8 cellular contexts compared by ENCODE assay signal in genomic region chr9:129624168-129624759, GRCh38. TPM values are rescaled to one million over a fixed set of nuclear protein-coding genes. Genes with fewer than 3 reads are reported as not detected.
A peak's percentile ranks its signal among the peaks of the same experiment; 100 is the strongest.
DNase-seq lines count a peak whose midpoint lies in the region; ATAC-seq, FAIRE-seq and TF ChIP-seq lines count a peak whose summit lies in the region.

No MANE protein-coding gene starts in this region.

- no peak for ATAC-seq in GM19467 (IDR thresholded peaks at IDR 0.05; ENCODE audit: unreplicated experiment)

- peaks cover 26 to 67% (median 30%) of the 10 kb centered on the region in 3 donors for H3K4me1 ChIP-seq in esophagus squamous epithelium
- peaks cover 17% of the 10 kb centered on the region for H3K4me1 ChIP-seq in prostate gland (replicated peaks)

- TF ChIP-seq CTCF in esophagus squamous epithelium (IDR thresholded peaks at IDR 0.05) (peak; percentile 66 to 80 (median 74)), prostate gland (IDR thresholded peaks at IDR 0.05) (peak; percentile 48 to 73 (median 58))

- H3K9me3 ChIP-seq in esophagus squamous epithelium (no peaks in the 10 kb centered on the region), prostate gland (no peaks in the 10 kb centered on the region)

- H3K4me3 ChIP-seq in esophagus squamous epithelium, result no peak overlapping the region
- no peak overlapping the region for H3K4me3 ChIP-seq in prostate gland

- H3K27ac ChIP-seq in esophagus squamous epithelium, result peak overlapping the region in 1 of 4 donors; percentile 29
- H3K27ac ChIP-seq in prostate gland, result no peak overlapping the region

- H3K36me3 ChIP-seq in esophagus squamous epithelium, result no peaks in the 10 kb centered on the region
- H3K36me3 ChIP-seq in prostate gland, result no peaks in the 10 kb centered on the region

- peak; percentile 70 for DNase-seq in AG20443 (ENCODE audit: low spot score)
- DNase-seq in H54 (ENCODE audit: insufficient read length, low spot score), result peak; percentile 45
- DNase-seq in OCI-M1 (lab: John Stamatoyannopoulos, UW), result peak; percentile 83
- DNase-seq in activated T-cell treated with anti-CD3 and anti-CD28 coated beads for 48 hours (ENCODE audit: low read depth), result peak; percentile 69
- no peak for DNase-seq in esophagus squamous epithelium (lab: John Stamatoyannopoulos, UW)
- DNase-seq in prostate gland (ENCODE audit: low spot score), result no peak
- DNase-seq in globus pallidus (ENCODE audit: low spot score), result no peak

- intact Hi-C loops in esophagus squamous epithelium (cut with DNase I), result no loop called here
- intact Hi-C loops in prostate gland (cut with DNase I), result no loop called here

- TF ChIP-seq POLR2A in H54 (IDR thresholded peaks at IDR 0.05; ENCODE audit: low read depth, low read length) (no peak), esophagus squamous epithelium (IDR thresholded peaks at IDR 0.05) (no peak), prostate gland (IDR thresholded peaks at IDR 0.05) (no peak)

- FAIRE-seq in H54 (lab: Jason Lieb, UNC), result no peak

- WGBS in esophagus squamous epithelium, 2 donors, result 30 to 33% methylated on average over 9 of the region's 12 CpGs
- 46% methylated on average over 12 of the region's 12 CpGs for WGBS in prostate gland

- H3K27me3 ChIP-seq in esophagus squamous epithelium (peaks cover 0 to 22% (median 0%) of the 10 kb centered on the region in 4 donors), prostate gland (replicated peaks; ENCODE audit: insufficient read depth) (no peaks in the 10 kb centered on the region)

RNA-seq across cellular contexts. Expression of gene NTMT1, which starts 1.7 kb away (rescaled TPM):
- 10 to 100 TPM; 14.0 to 17.6 (median 16.0) TPM for total RNA-seq in esophagus squamous epithelium
- 10 to 100 TPM; 25.4 to 53.7 TPM for total RNA-seq in prostate gland

RNA-seq across cellular contexts. Expression of gene C9orf50, which starts 3.4 kb away (rescaled TPM):
- total RNA-seq in esophagus squamous epithelium, result not detected
- total RNA-seq in prostate gland, result not detected

RNA-seq across cellular contexts. Expression of gene ASB6, which starts 17.7 kb away (rescaled TPM):
- total RNA-seq in esophagus squamous epithelium, result 10 to 100 TPM; 15.4 to 22.5 (median 17.6) TPM
- 10 to 100 TPM; 25.2 to 50.3 TPM for total RNA-seq in prostate gland

RNA-seq across cellular contexts. Expression of gene PRRX2, which starts 41.2 kb away (rescaled TPM):
- total RNA-seq in esophagus squamous epithelium (1 to 10 TPM in 3 of 4 donors, under 1 TPM in 1; 0.82 to 3.8 (median 2.3) TPM), prostate gland (10 to 100 TPM in 1 of 2 donors, 1 to 10 TPM in 1; 4.3 to 14.3 TPM)

Comparison
In these comparisons a context has a peak if more than half of its experiments do, and no peak if none do; other contexts are left out.
1. DNase-seq: peak in AG20443 (single experiment), H54 (single experiment), OCI-M1 (single experiment) and activated T-cell treated with anti-CD3 and anti-CD28 coated beads for 48 hours (single experiment); none in esophagus squamous epithelium (single experiment), prostate gland (single experiment) and globus pallidus (single experiment).